Comparison of ENCODE assay signal across 14 cellular contexts in the genomic region with DNA sequence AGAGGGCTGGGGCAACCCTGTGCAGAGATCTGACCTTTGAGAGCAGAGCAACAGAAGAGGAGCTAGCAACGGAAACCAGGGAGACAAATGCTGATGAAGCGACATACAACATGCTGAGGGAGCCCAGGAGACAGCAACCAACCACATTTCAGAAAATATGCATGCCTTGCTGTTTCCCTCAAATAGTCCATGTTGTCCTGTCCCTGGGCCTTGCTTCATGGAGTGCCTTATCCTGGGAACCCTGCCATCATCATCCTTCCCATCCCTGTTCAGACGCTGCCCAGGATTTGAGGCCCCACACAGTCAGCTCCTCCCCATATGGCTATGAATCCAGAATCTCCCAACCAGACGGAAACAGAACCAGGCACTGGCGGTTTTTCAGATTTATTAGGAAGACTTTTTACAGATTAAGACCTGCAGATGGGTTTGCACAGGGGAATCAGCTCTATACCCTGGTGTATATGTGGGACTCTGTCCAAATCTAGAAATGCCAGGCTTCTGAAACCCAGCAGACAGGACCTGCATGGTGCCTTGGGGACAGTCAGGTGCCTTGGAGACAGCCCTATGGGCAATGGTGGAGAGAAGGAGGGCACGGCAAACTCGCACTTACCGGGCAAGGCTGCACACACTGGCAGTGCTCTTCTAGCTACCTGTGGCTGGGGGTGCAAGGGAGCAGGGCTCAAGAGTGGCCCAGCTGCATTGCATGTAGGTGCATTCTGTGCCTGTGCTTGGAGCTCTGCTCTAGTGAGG.
DNase-seq lines count a peak whose midpoint lies in the region; ATAC-seq and TF ChIP-seq lines count a peak whose summit lies in the region.
"Had no signal": no experiment of that assay in that cellular context is flagged by ENCODE, and none has a peak within 500 bp of the region (broad histone marks: within the 10 kb centered on the region; RNA-seq: fewer than 3 reads in every experiment).

No MANE protein-coding gene starts in this region.

- no peaks in the 10 kb centered on the region for H3K36me3 Mint-ChIP-seq in activated CD4-positive, alpha-beta memory T cell treated with anti-CD3 and anti-CD28 coated beads for 36 hours
- H3K36me3 Mint-ChIP-seq: CD14-positive monocyte; CD4-positive, alpha-beta memory T cell had no signal

- ATAC-seq in aorta (ENCODE audit: low FRiP score): no peak
- ATAC-seq: GM23338 had no signal

- TF ChIP-seq CTCF in AG10803 (conservative IDR thresholded peaks at IDR 0.05; ENCODE audit: low read length): no peak
- no peak for TF ChIP-seq CTCF in testis (IDR thresholded peaks at IDR 0.05)

- H3K27me3 Mint-ChIP-seq in activated CD4-positive, alpha-beta memory T cell treated with anti-CD3 and anti-CD28 coated beads for 36 hours: no peaks in the 10 kb centered on the region
- H3K27me3 Mint-ChIP-seq: CD4-positive, alpha-beta memory T cell had no signal

- DNase-seq in AG10803 (ENCODE audit: low read depth) (peak; percentile 54), EH (ENCODE audit: low read depth) (peak; percentile 17), fibroblast of gingiva (ENCODE audit: low read depth) (peak; percentile 28), testis (peak; percentile 28), aorta (no peak), ecto neural progenitor cell (ENCODE audit: low spot score) (no peak)
- no peak for DNase-seq in activated CD4-positive, alpha-beta memory T cell treated with anti-CD3 and anti-CD28 coated beads for 36 hours
- DNase-seq: CD4-positive, alpha-beta memory T cell; GDM1; HCEC 1CT had no signal

- intact Hi-C loops in testis (cut with DNase I; ENCODE audit: low total_unique reads): no loop called here
- intact Hi-C loops in aorta (cut with DNase I): no loop called here
- intact Hi-C loops in activated CD4-positive, alpha-beta memory T cell treated with anti-CD3 and anti-CD28 coated beads for 36 hours (cut with micrococcal nuclease): no loop called here

- no peak overlapping the region for H3K4me3 ChIP-seq in AG10803 (ENCODE audit: low read length)
- no peak overlapping the region for H3K4me3 ChIP-seq in testis
- H3K4me3 ChIP-seq in aorta (ENCODE audit: low read length in 2 of 2): no peak overlapping the region
- H3K4me3 ChIP-seq: BLaER1, GM23338 had no signal

- H3K36me3 ChIP-seq in testis (ENCODE audit: low read depth, missing control alignments): no peaks in the 10 kb centered on the region
- H3K36me3 ChIP-seq in aorta (ENCODE audit: control insufficient read depth in 1 of 2, insufficient read depth in 2 of 2, low read length in 1 of 2): no peaks in the 10 kb centered on the region
- H3K36me3 ChIP-seq: BLaER1 had no signal

- H3K4me1 ChIP-seq in testis: no peaks in the 10 kb centered on the region
- peaks cover 2 to 3% of the 10 kb centered on the region in 2 donors for H3K4me1 ChIP-seq in aorta (ENCODE audit: control insufficient read depth in 1 of 2, insufficient read depth in 2 of 2, low read length in 2 of 2)
- H3K4me1 ChIP-seq: BLaER1 had no signal

- H3K27ac ChIP-seq in testis (no peak overlapping the region), aorta (ENCODE audit: low read depth in 1 of 2, low read length in 2 of 2) (no peak overlapping the region)
- H3K27ac ChIP-seq: BLaER1, HL-60 had no signal

- H3K4me1 Mint-ChIP-seq in activated CD4-positive, alpha-beta memory T cell treated with anti-CD3 and anti-CD28 coated beads for 36 hours (ENCODE audit: low read depth): no peaks in the 10 kb centered on the region
- H3K4me1 Mint-ChIP-seq: CD14-positive monocyte; CD4-positive, alpha-beta memory T cell; GM23338 had no signal

- CTCF ChIA-PET in activated CD4-positive, alpha-beta memory T cell treated with anti-CD3 and anti-CD28 coated beads for 36 hours (lab: Charles Lee): no interaction called here

- H3K4me3 Mint-ChIP-seq in activated CD4-positive, alpha-beta memory T cell treated with anti-CD3 and anti-CD28 coated beads for 36 hours: no peak overlapping the region
- H3K4me3 Mint-ChIP-seq: CD14-positive monocyte; CD4-positive, alpha-beta memory T cell; GM23338 had no signal

- H3K27ac Mint-ChIP-seq in activated CD4-positive, alpha-beta memory T cell treated with anti-CD3 and anti-CD28 coated beads for 36 hours: no peak overlapping the region
- H3K27ac Mint-ChIP-seq: CD14-positive monocyte; CD4-positive, alpha-beta memory T cell; GM23338 had no signal

- 48 to 67% methylated on average over 5 to 8 of the region's 8 CpGs for WGBS in testis, 2 donors
- 75 to 76% methylated on average over 8 of the region's 8 CpGs for WGBS in aorta, 2 donors

- H3K27me3 ChIP-seq in testis (no peaks in the 10 kb centered on the region), aorta (ENCODE audit: control insufficient read depth in 1 of 2, insufficient read depth in 2 of 2, low read length in 1 of 2) (no peaks in the 10 kb centered on the region)
- H3K27me3 ChIP-seq: BLaER1 had no signal

- H3K9me3 ChIP-seq in testis (no peaks in the 10 kb centered on the region), aorta (ENCODE audit: control insufficient read depth, low read length) (no peaks in the 10 kb centered on the region)
- H3K9me3 ChIP-seq: BLaER1 had no signal

- H3K9me3 Mint-ChIP-seq in activated CD4-positive, alpha-beta memory T cell treated with anti-CD3 and anti-CD28 coated beads for 36 hours: no peaks in the 10 kb centered on the region
- H3K9me3 Mint-ChIP-seq: CD4-positive, alpha-beta memory T cell had no signal

- no peak for TF ChIP-seq POLR2A in testis (IDR thresholded peaks at IDR 0.05)

- POLR2A ChIA-PET in activated CD4-positive, alpha-beta memory T cell treated with anti-CD3 and anti-CD28 coated beads for 36 hours (lab: Charles Lee): no interaction called here

Comparison
In these comparisons a context has a peak if more than half of its experiments do, and no peak if none do; other contexts are left out.
1. DNase-seq: peak in AG10803 (single experiment), EH (single experiment), fibroblast of gingiva (single experiment) and testis (single experiment); none in aorta (0 of 2), ecto neural progenitor cell (single experiment) and activated CD4-positive, alpha-beta memory T cell treated with anti-CD3 and anti-CD28 coated beads for 36 hours (single experiment).